Comparison of ENCODE assay signal across 34 cellular contexts in the genomic region with DNA sequence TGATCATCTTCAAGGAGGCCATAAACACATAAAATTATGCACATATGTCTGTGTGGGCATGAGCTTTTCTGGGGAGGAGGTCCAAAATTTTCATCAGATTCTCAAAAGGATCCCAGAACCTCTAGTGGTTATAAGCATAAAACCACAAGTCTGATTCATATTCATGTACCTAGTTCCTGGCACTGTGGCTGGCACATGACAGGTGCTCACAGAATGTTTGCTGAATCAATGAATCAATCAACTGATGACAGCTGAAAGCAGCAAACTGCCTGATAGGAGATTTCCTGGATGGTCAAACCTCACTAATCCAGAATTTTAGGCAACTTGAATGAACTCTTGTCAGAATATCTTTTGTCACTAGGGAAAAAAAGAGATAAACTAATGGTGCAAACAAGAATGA. TPM values are rescaled to one million over a fixed set of nuclear protein-coding genes. Genes with fewer than 3 reads are reported as not detected.
"Had no signal": no experiment of that assay in that cellular context is flagged by ENCODE, and none has a peak within 500 bp of the region (broad histone marks: within the 10 kb centered on the region; RNA-seq: fewer than 3 reads in every experiment).

No MANE protein-coding gene starts in this region.

- FAIRE-seq: endothelial cell of umbilical vein, urothelium cell line had no signal

- H3K9me3 ChIP-seq: colonic mucosa, esophagus squamous epithelium, lower lobe of right lung, mucosa of descending colon, ovary, psoas muscle, sigmoid colon, thoracic aorta, upper lobe of left lung had no signal

- H3K4me3 Mint-ChIP-seq: immature natural killer cell; memory B cell; naive thymus-derived CD4-positive, alpha-beta T cell; nephron; stimulated activated naive B cell treated with anti-CD40 and anti-IgM and Interleukin-4, amounts not matched to agents 10 μg/mL and 1 μg/mL and 100 μg/mL, for 72 hours; stimulated activated naive CD8-positive, alpha-beta T cell treated with anti-CD3 and anti-CD28 coated beads, Interleukin-15, Interleukin-2, amounts not matched to agents 100 ng/mL and 50 ng/mL, for 24 hours had no signal

- H3K27ac ChIP-seq: colonic mucosa, esophagus squamous epithelium, heart right ventricle, lower lobe of right lung, ovary, psoas muscle, sigmoid colon, skin epidermis, spleen, thoracic aorta, tibial nerve, upper lobe of left lung had no signal

- H3K36me3 Mint-ChIP-seq: immature natural killer cell; memory B cell; naive thymus-derived CD4-positive, alpha-beta T cell; stimulated activated naive B cell treated with anti-CD40 and anti-IgM and Interleukin-4, amounts not matched to agents 10 μg/mL and 1 μg/mL and 100 μg/mL, for 72 hours had no signal

- H3K27me3 ChIP-seq: colonic mucosa, ovary, sigmoid colon, tibial nerve, upper lobe of left lung had no signal

- H3K36me3 ChIP-seq: colonic mucosa, esophagus squamous epithelium, heart right ventricle, lower lobe of right lung, ovary, sigmoid colon, spleen, thoracic aorta, tibial nerve, upper lobe of left lung had no signal

- H3K4me1 ChIP-seq: colonic mucosa, esophagus squamous epithelium, heart right ventricle, lower lobe of right lung, psoas muscle, sigmoid colon, spleen, tibial nerve, upper lobe of left lung had no signal

- DNase-seq: colonic mucosa; dermis blood vessel endothelial cell; effector memory CD4-positive, alpha-beta T cell; erythroblast; esophagus squamous epithelium; foreskin melanocyte; glutamatergic neuron; heart right ventricle; hippocampal formation; immature natural killer cell; islet precursor cell; kidney glomerular epithelial cell; left ventricle myocardium superior; lower lobe of right lung; mucosa of descending colon; naive thymus-derived CD4-positive, alpha-beta T cell; nucleus accumbens; ovary; posterior cingulate gyrus; psoas muscle; right cardiac atrium; sigmoid colon; spleen; stimulated activated naive B cell treated with anti-CD40 and anti-IgM and Interleukin-4, amounts not matched to agents 10 μg/mL and 1 μg/mL and 100 μg/mL, for 72 hours; upper lobe of left lung had no signal

- ATAC-seq: heart right ventricle; left ventricle myocardium superior; lower lobe of right lung; mucosa of descending colon; naive thymus-derived CD4-positive, alpha-beta T cell; psoas muscle; right cardiac atrium; stimulated activated naive B cell treated with anti-CD40 and anti-IgM and Interleukin-4, amounts not matched to agents 10 μg/mL and 1 μg/mL and 100 μg/mL, for 72 hours had no signal

- H3K9me3 Mint-ChIP-seq: immature natural killer cell; memory B cell; nephron; stimulated activated naive CD8-positive, alpha-beta T cell treated with anti-CD3 and anti-CD28 coated beads, Interleukin-15, Interleukin-2, amounts not matched to agents 100 ng/mL and 50 ng/mL, for 24 hours had no signal

- H3K4me1 Mint-ChIP-seq: memory B cell; naive thymus-derived CD4-positive, alpha-beta T cell; nephron had no signal

- H3K27ac Mint-ChIP-seq: immature natural killer cell; memory B cell; naive thymus-derived CD4-positive, alpha-beta T cell; nephron; stimulated activated naive B cell treated with anti-CD40 and anti-IgM and Interleukin-4, amounts not matched to agents 10 μg/mL and 1 μg/mL and 100 μg/mL, for 72 hours; stimulated activated naive CD8-positive, alpha-beta T cell treated with anti-CD3 and anti-CD28 coated beads, Interleukin-15, Interleukin-2, amounts not matched to agents 100 ng/mL and 50 ng/mL, for 24 hours had no signal

- H3K4me3 ChIP-seq: colonic mucosa, esophagus squamous epithelium, heart right ventricle, lower lobe of right lung, mucosa of descending colon, ovary, psoas muscle, sigmoid colon, skin epidermis, spleen, thoracic aorta, tibial nerve, upper lobe of left lung had no signal

RNA-seq across cellular contexts. Expression of a gene that starts 13.5 kb away (rescaled TPM):
- total RNA-seq: endothelial cell of umbilical vein, renal cortical epithelial cell had no signal
